In genomic region chrX:150897371-150898319, GRCh38 we compare ENCODE assay signal across 8 cellular contexts. TPM values are rescaled to one million over a fixed set of nuclear protein-coding genes. Genes with fewer than 3 reads are reported as not detected.
A peak's percentile ranks its signal among the peaks of the same experiment; 100 is the strongest.
DNase-seq lines count a peak whose midpoint lies in the region; ATAC-seq and TF ChIP-seq lines count a peak whose summit lies in the region.

No MANE protein-coding gene starts in this region.

- DNase-seq in A673 (ENCODE audit: low spot score) (peak; percentile 29), NCI-H2227 treated with DMSO at 0.1 percent for 48 hours (lab: John Stamatoyannopoulos, UW) (peak; percentile 47), fibroblast of gingiva (ENCODE audit: low read depth) (peak; percentile 39), occipital lobe (lab: John Stamatoyannopoulos, UW) (peak; percentile 12), vagina (ENCODE audit: extremely low spot score in 2 of 2) (no peak)
- peak; percentile 55 to 59 for DNase-seq in activated T-cell treated with anti-CD3 and anti-CD28 coated beads, Interleukin-2, amount 50 U/mL, for 48 hours

- no peaks in the 10 kb centered on the region for H3K4me1 ChIP-seq in A673 (ENCODE audit: insufficient read depth, low read length, poor library complexity, severe bottlenecking)
- H3K4me1 ChIP-seq in vagina = no peaks in the 10 kb centered on the region

- H3K4me3 ChIP-seq in A673 (ENCODE audit: low read depth, low read length, poor library complexity, severe bottlenecking) (peak overlapping the region; percentile 67), vagina (peak overlapping the region; percentile 54 to 69)

- TF ChIP-seq POLR2A in vagina (IDR thresholded peaks at IDR 0.05) = no peak

- peak; percentile 4 for ATAC-seq in GM19452 (IDR thresholded peaks at IDR 0.05; ENCODE audit: unreplicated experiment)
- no peak for ATAC-seq in GM18858 (IDR thresholded peaks at IDR 0.05; ENCODE audit: unreplicated experiment)

- H3K36me3 ChIP-seq in A673 (ENCODE audit: insufficient read depth, low read length, poor library complexity, severe bottlenecking) (no peaks in the 10 kb centered on the region), vagina (no peaks in the 10 kb centered on the region)

- TF ChIP-seq CTCF in A673 (conservative IDR thresholded peaks at IDR 0.05; ENCODE audit: low read depth, low read length) (no peak), vagina (IDR thresholded peaks at IDR 0.05) (no peak)

- H3K27me3 ChIP-seq in A673 (replicated peaks; ENCODE audit: insufficient read depth, low read depth, low read length, poor library complexity) (no peaks in the 10 kb centered on the region), vagina (no peaks in the 10 kb centered on the region)

- CTCF ChIA-PET in A673 (lab: Charles Lee) = interaction anchor here (0.7 kb wide), 1 partner anchor 125 kb away, joined by 6 read pairs; no protein-coding TSS in a partner anchor

- H3K9me3 ChIP-seq in A673 (ENCODE audit: low read depth, low read length, poor library complexity, severe bottlenecking) (no peaks in the 10 kb centered on the region), vagina (no peaks in the 10 kb centered on the region)

- POLR2A ChIA-PET in A673 (lab: Charles Lee; ENCODE audit: low non-redundant PET) = no interaction called here

- peak overlapping the region; percentile 82 for H3K27ac ChIP-seq in A673 (ENCODE audit: low read depth, low read length, poor library complexity, severe bottlenecking)
- H3K27ac ChIP-seq in vagina = peak overlapping the region; percentile 68

- intact Hi-C loops in A673 (cut with micrococcal nuclease; ENCODE audit: unreplicated experiment) = no loop called here
- intact Hi-C loops in vagina (cut with DNase I) = no loop called here

- BruUV-seq in A673 (replicated peaks; lab: Mats Ljungman, UMichigan) = TSS peak; percentile 75

RNA-seq across cellular contexts. Expression of gene CD99L2, which starts 0.8 kb away (rescaled TPM):
- total RNA-seq in A673 (2021) = 29.5 and 34.1 TPM in 2 replicates
- 27.0 TPM for total RNA-seq in occipital lobe
- 23.8 TPM for total RNA-seq in vagina

Comparison
In these comparisons a context has a peak if more than half of its experiments do, and no peak if none do; other contexts are left out.
1. DNase-seq: peak in A673 (single experiment), NCI-H2227 treated with DMSO at 0.1 percent for 48 hours (single experiment), activated T-cell treated with anti-CD3 and anti-CD28 coated beads, Interleukin-2, amount 50 U/mL, for 48 hours (2 of 2), fibroblast of gingiva (single experiment) and occipital lobe (single experiment); none in vagina (0 of 2).